In genomic region chr6:40885139-40885774, GRCh38 we compare ENCODE assay signal across 18 cellular contexts.
A peak's percentile ranks its signal among the peaks of the same experiment; 100 is the strongest.
DNase-seq lines count a peak whose midpoint lies in the region; ATAC-seq, FAIRE-seq and TF ChIP-seq lines count a peak whose summit lies in the region.
"Had no signal": no experiment of that assay in that cellular context is flagged by ENCODE, and none has a peak within 500 bp of the region (broad histone marks: within the 10 kb centered on the region; RNA-seq: fewer than 3 reads in every experiment).

No MANE protein-coding gene starts in this region.

- no peaks in the 10 kb centered on the region for H3K9me1 ChIP-seq in K562 (ENCODE audit: control insufficient read depth, insufficient read depth, low read length)

- no peak for TF ChIP-seq POLR2A in K562 (conservative IDR thresholded peaks at IDR 0.05)
- TF ChIP-seq POLR2A in right lobe of liver (IDR thresholded peaks at IDR 0.05), result no peak

- intact Hi-C loops in K562 (cut with micrococcal nuclease) (no loop called here), right lobe of liver (cut with DNase I) (no loop called here)

- CTCF ChIA-PET in K562 (lab: Yijun Ruan, JAX; ENCODE audit: low intra/inter-chr PET ratio), result no interaction called here

- no peaks in the 10 kb centered on the region for H3K36me3 ChIP-seq in K562 (ENCODE audit: control insufficient read depth, insufficient read depth, low read length)
- H3K36me3 ChIP-seq in bronchial epithelial cell (ENCODE audit: control insufficient read depth, insufficient read depth, low read length), result no peaks in the 10 kb centered on the region
- no peaks in the 10 kb centered on the region for H3K36me3 ChIP-seq in right lobe of liver
- H3K36me3 ChIP-seq in small intestine (ENCODE audit: control insufficient read depth in 2 of 2, insufficient read depth in 2 of 2, low read length in 2 of 2), result no peaks in the 10 kb centered on the region
- H3K36me3 ChIP-seq: HAP-1 had no signal

- in situ Hi-C loops in K562 (cut with MboI), result no loop called here

- H3K9ac ChIP-seq in K562 (ENCODE audit: insufficient read depth in 1 of 2, low read depth in 2 of 2, low read length in 2 of 2), result no peak overlapping the region

- TF ChIP-seq CTCF in K562 (IDR thresholded peaks at IDR 0.05 in 2 of 3, conservative IDR thresholded peaks at IDR 0.05 in 1 of 3; ENCODE audit: insufficient read depth in 2 of 3, low read depth in 1 of 3, low read length in 3 of 3) (no peak), bronchial epithelial cell (IDR thresholded peaks at IDR 0.05; ENCODE audit: insufficient read depth, low read length, severe bottlenecking) (no peak), right lobe of liver (IDR thresholded peaks at IDR 0.05) (no peak)

- H3K27me3 ChIP-seq in K562 (ENCODE audit: control insufficient read depth in 2 of 2, insufficient read depth in 2 of 2, low read length in 2 of 2) (peaks cover 5 to 18% of the 10 kb centered on the region in 2 experiments; a peak in 3 of 5 replicates), bronchial epithelial cell (ENCODE audit: control insufficient read depth, insufficient read depth, low read length) (peaks cover 2% of the 10 kb centered on the region), right lobe of liver (no peaks in the 10 kb centered on the region), small intestine (ENCODE audit: control insufficient read depth in 2 of 2, insufficient read depth in 2 of 2, low read length in 2 of 2) (no peaks in the 10 kb centered on the region)

- no peaks in the 10 kb centered on the region for H3K79me2 ChIP-seq in K562 (ENCODE audit: control insufficient read depth, insufficient read depth, low read length)

- ATAC-seq in K562, result no peak
- ATAC-seq in right lobe of liver, result peak in 3 of 4 donors; percentile 33 to 45 (median 34)

- H3K4me2 ChIP-seq in K562 (ENCODE audit: insufficient read depth, low read length), result no peak overlapping the region

- FAIRE-seq in K562 (lab: Jason Lieb, UNC) (peak; percentile 64), bronchial epithelial cell (lab: Jason Lieb, UNC) (peak; percentile 77), small intestine (lab: Jason Lieb, UNC) (no peak)
- FAIRE-seq: G401.6, GM12892, H54 had no signal

- H3K4me3 ChIP-seq in K562, result no peak overlapping the region
- H3K4me3 ChIP-seq in bronchial epithelial cell (ENCODE audit: low read depth, low read length), result no peak overlapping the region
- no peak overlapping the region for H3K4me3 ChIP-seq in right lobe of liver
- H3K4me3 ChIP-seq in small intestine (ENCODE audit: low read depth in 1 of 2, low read length in 2 of 2), result no peak overlapping the region
- H3K4me3 ChIP-seq: HAP-1 had no signal

- H4K20me1 ChIP-seq in K562 (replicated peaks; ENCODE audit: control insufficient read depth, insufficient read depth, low read length), result no peaks in the 10 kb centered on the region

- DNase-seq in K562 (ENCODE audit: extremely low read depth in 1 of 4, low spot score in 3 of 4) (no peak), bronchial epithelial cell (ENCODE audit: low read depth) (no peak), right lobe of liver (no peak), small intestine (no peak), NCI-H345 (lab: John Stamatoyannopoulos, UW) (no peak), NCI-H345 treated with DMSO at 0.1 percent for 48 hours (lab: John Stamatoyannopoulos, UW; ENCODE audit: unreplicated experiment) (no peak)
- DNase-seq: C1 segment of cervical spinal cord; Calu3; CD4-positive, alpha-beta memory T cell; COR-L47; DMS153; DND-41; GOT3; HFFc6 had no signal

- BruUV-seq in K562 (replicated peaks; lab: Mats Ljungman, UMichigan), result no TSS peak

- no peak for TF ChIP-seq EP300 in K562 (IDR thresholded peaks at IDR 0.05; ENCODE audit: low read length)

- POLR2A ChIA-PET in K562 (lab: Yijun Ruan, JAX), result no interaction called here

- WGBS in K562 (ENCODE audit: insufficient coverage, low coverage, missing lambda C conversion rate), result under 1% methylated on average over 5 of the region's 5 CpGs
- WGBS in right lobe of liver (ENCODE audit: insufficient coverage, low coverage, low lambda C conversion rate, missing lambda C conversion rate), result 34% methylated on average over 5 of the region's 5 CpGs
- WGBS in small intestine, 3 donors, result 55 to 62% (median 59%) methylated on average over 5 of the region's 5 CpGs

- H3K4me1 ChIP-seq in K562 (replicated peaks in 1 of 2; ENCODE audit: control insufficient read depth in 2 of 2, insufficient read depth in 2 of 2, low read length in 2 of 2) (no peaks in the 10 kb centered on the region), right lobe of liver (peaks cover 0 to 7% (median 0%) of the 10 kb centered on the region in 4 donors), small intestine (ENCODE audit: control insufficient read depth in 2 of 2, insufficient read depth in 1 of 2, low read depth in 1 of 2, low read length in 1 of 2) (no peaks in the 10 kb centered on the region)
- H3K4me1 ChIP-seq: HAP-1 had no signal

- H3K27ac ChIP-seq in K562 (ENCODE audit: extremely low read depth, low read depth, low read length) (no peak overlapping the region), right lobe of liver (no peak overlapping the region), small intestine (ENCODE audit: low read depth in 1 of 2, low read length in 1 of 2) (no peak overlapping the region)

- no peak overlapping the region for H2AFZ ChIP-seq in K562 (ENCODE audit: low read depth, low read length)

- H3K9me3 ChIP-seq in K562 (replicated peaks; ENCODE audit: control insufficient read depth, insufficient read depth, low read depth, low read length), result no peaks in the 10 kb centered on the region
- no peaks in the 10 kb centered on the region for H3K9me3 ChIP-seq in right lobe of liver
- no peaks in the 10 kb centered on the region for H3K9me3 ChIP-seq in small intestine (ENCODE audit: control insufficient read depth, low read depth)
- H3K9me3 ChIP-seq: HAP-1 had no signal

- no peak for TF ChIP-seq RAD21 in K562 (CRISPR knock-in tag; conservative IDR thresholded peaks at IDR 0.05 in 1 of 2, IDR thresholded peaks at IDR 0.05 in 1 of 2)

TF ChIP-seq in K562, 482 proteins besides CTCF, POLR2A, EP300 and RAD21 (continues in another document):
- TF ChIP-seq ATF7 (IDR thresholded peaks at IDR 0.05), result no peak
- TF ChIP-seq ELF4 (CRISPR knock-in tag; IDR thresholded peaks at IDR 0.05), result no peak
- TF ChIP-seq, protein P1, sequence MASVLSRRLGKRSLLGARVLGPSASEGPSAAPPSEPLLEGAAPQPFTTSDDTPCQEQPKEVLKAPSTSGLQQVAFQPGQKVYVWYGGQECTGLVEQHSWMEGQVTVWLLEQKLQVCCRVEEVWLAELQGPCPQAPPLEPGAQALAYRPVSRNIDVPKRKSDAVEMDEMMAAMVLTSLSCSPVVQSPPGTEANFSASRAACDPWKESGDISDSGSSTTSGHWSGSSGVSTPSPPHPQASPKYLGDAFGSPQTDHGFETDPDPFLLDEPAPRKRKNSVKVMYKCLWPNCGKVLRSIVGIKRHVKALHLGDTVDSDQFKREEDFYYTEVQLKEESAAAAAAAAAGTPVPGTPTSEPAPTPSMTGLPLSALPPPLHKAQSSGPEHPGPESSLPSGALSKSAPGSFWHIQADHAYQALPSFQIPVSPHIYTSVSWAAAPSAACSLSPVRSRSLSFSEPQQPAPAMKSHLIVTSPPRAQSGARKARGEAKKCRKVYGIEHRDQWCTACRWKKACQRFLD (CRISPR knock-in tag; IDR thresholded peaks at IDR 0.05), result no peak
- TF ChIP-seq MAFG (tag; conservative IDR thresholded peaks at IDR 0.05), result 0 out of 2 replicates have a peak, but pooled peaks have one; percentile 16
- no peak for TF ChIP-seq KLF13 (tag; IDR thresholded peaks at IDR 0.05; ENCODE audit: borderline replicate concordance, low read depth)
- no peak for TF ChIP-seq UBTF (IDR thresholded peaks at IDR 0.05; ENCODE audit: borderline replicate concordance in 1 of 2, low read depth in 2 of 2, low read length in 2 of 2)
- no peak for TF ChIP-seq MECOM (CRISPR knock-in tag; IDR thresholded peaks at IDR 0.05)
- TF ChIP-seq HIVEP1 (CRISPR knock-in tag; IDR thresholded peaks at IDR 0.05), result no peak
- no peak for TF ChIP-seq NCOA4 (IDR thresholded peaks at IDR 0.05; ENCODE audit: partially characterized antibody)
- no peak for TF ChIP-seq RBM14 (IDR thresholded peaks at IDR 0.05; ENCODE audit: borderline replicate concordance, insufficient read depth, low read depth, low read length)
- TF ChIP-seq C11orf30 (IDR thresholded peaks at IDR 0.05; ENCODE audit: low read depth), result peak; percentile 10; the same call in 1 of the 2 replicates
- no peak for TF ChIP-seq HMG20B (CRISPR knock-in tag; IDR thresholded peaks at IDR 0.05)
- TF ChIP-seq ZBTB34 (CRISPR knock-in tag; IDR thresholded peaks at IDR 0.05), result no peak
- TF ChIP-seq ETS2 (tag; IDR thresholded peaks at IDR 0.05; ENCODE audit: borderline replicate concordance, poor library complexity, severe bottlenecking), result no peak
- peak; percentile 40; the same call in 1 of the 2 replicates for TF ChIP-seq ZNF316 (IDR thresholded peaks at IDR 0.05)
- TF ChIP-seq FIP1L1 (IDR thresholded peaks at IDR 0.05; ENCODE audit: low read depth, low read length, poor library complexity, severe bottlenecking), result no peak
